Comparison of ENCODE assay signal across 8 cellular contexts in the genomic region with DNA sequence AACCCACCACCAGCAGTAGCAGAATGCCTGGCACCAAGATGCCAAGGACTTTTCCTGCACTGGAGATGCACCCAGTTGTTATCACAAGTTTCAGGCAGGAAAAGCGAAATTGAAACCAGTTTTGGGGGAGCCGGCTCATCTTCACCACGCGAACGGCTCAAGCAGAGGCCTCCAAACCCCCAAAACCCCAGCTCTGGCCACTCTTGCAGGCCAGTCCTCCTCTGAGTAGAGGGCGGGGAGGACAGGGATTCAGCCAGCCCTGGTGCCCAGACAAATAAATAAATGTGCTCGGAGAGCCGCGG. TPM values are rescaled to one million over a fixed set of nuclear protein-coding genes. Genes with fewer than 3 reads are reported as not detected.
A peak's percentile ranks its signal among the peaks of the same experiment; 100 is the strongest.
DNase-seq lines count a peak whose midpoint lies in the region; ATAC-seq and TF ChIP-seq lines count a peak whose summit lies in the region.

No MANE protein-coding gene starts in this region.

- H3K27ac Mint-ChIP-seq in activated CD4-positive, alpha-beta memory T cell treated with anti-CD3 and anti-CD28 coated beads, Interleukin-2, amount 10 ng/mL, durations not matched to agents 7 days and 5 days: peak overlapping the region; percentile 87
- H3K27ac Mint-ChIP-seq in glutamatergic neuron (ENCODE audit: unreplicated experiment) (peak overlapping the region; percentile 76), progenitor cell of endocrine pancreas (peak overlapping the region; percentile 37)

- TF ChIP-seq CTCF in glutamatergic neuron (IDR thresholded peaks at IDR 0.05; ENCODE audit: partially characterized antibody, unreplicated experiment): no peak
- no peak for TF ChIP-seq CTCF in progenitor cell of endocrine pancreas (IDR thresholded peaks at IDR 0.05; ENCODE audit: unreplicated experiment)

- H3K9me3 Mint-ChIP-seq in activated CD4-positive, alpha-beta memory T cell treated with anti-CD3 and anti-CD28 coated beads, Interleukin-2, amount 10 ng/mL, durations not matched to agents 7 days and 5 days: no peaks in the 10 kb centered on the region
- peaks cover 6% of the 10 kb centered on the region for H3K9me3 Mint-ChIP-seq in glutamatergic neuron (ENCODE audit: unreplicated experiment)
- no peaks in the 10 kb centered on the region for H3K9me3 Mint-ChIP-seq in progenitor cell of endocrine pancreas (ENCODE audit: low read depth)

- DNase-seq in activated gamma-delta T cell treated with Interleukin-2 at 50 U/mL for 16 hours: peak; percentile 13
- no peak for DNase-seq in activated gamma-delta T cell (lab: John Stamatoyannopoulos, UW)
- peak; percentile 54 for DNase-seq in activated CD4-positive, alpha-beta memory T cell treated with anti-CD3 and anti-CD28 coated beads, Interleukin-2, amount 10 ng/mL, durations not matched to agents 7 days and 5 days
- DNase-seq in glutamatergic neuron: no peak
- no peak for DNase-seq in progenitor cell of endocrine pancreas (ENCODE audit: low spot score, unreplicated experiment)
- DNase-seq in mesenteric fat pad (ENCODE audit: low spot score): no peak
- no peak for DNase-seq in HuH-7.5 (ENCODE audit: low spot score)

- peaks cover 35% of the 10 kb centered on the region for H3K4me1 Mint-ChIP-seq in activated CD4-positive, alpha-beta memory T cell treated with anti-CD3 and anti-CD28 coated beads, Interleukin-2, amount 10 ng/mL, durations not matched to agents 7 days and 5 days
- H3K4me1 Mint-ChIP-seq in glutamatergic neuron (ENCODE audit: low read depth, unreplicated experiment) (peaks cover 21% of the 10 kb centered on the region), progenitor cell of endocrine pancreas (ENCODE audit: low read depth) (peaks cover 24% of the 10 kb centered on the region)

- POLR2A ChIA-PET in activated CD4-positive, alpha-beta memory T cell treated with anti-CD3 and anti-CD28 coated beads, Interleukin-2, amount 10 ng/mL, durations not matched to agents 7 days and 5 days (lab: Charles Lee): interaction anchor here (1.2 to 2.2 kb wide), 9 partner anchors 36 to 1011 kb away, joined by 3 to 15 read pairs (median 5); partner anchors contain the start of genes CLP1, SLC43A1, TIMM10 and YPEL4

- peaks cover 38% of the 10 kb centered on the region for H3K36me3 Mint-ChIP-seq in activated CD4-positive, alpha-beta memory T cell treated with anti-CD3 and anti-CD28 coated beads, Interleukin-2, amount 10 ng/mL, durations not matched to agents 7 days and 5 days (ENCODE audit: low read depth)
- H3K36me3 Mint-ChIP-seq in glutamatergic neuron (ENCODE audit: unreplicated experiment): no peaks in the 10 kb centered on the region
- H3K36me3 Mint-ChIP-seq in progenitor cell of endocrine pancreas (ENCODE audit: insufficient read depth): no peaks in the 10 kb centered on the region

- CTCF ChIA-PET in activated CD4-positive, alpha-beta memory T cell treated with anti-CD3 and anti-CD28 coated beads, Interleukin-2, amount 10 ng/mL, durations not matched to agents 7 days and 5 days (lab: Charles Lee): interaction anchor here (0.7 to 7.4 kb wide), 11 partner anchors 13 to 234 kb away, joined by 3 to 206 read pairs (median 5); no protein-coding TSS in a partner anchor

- peak overlapping the region; percentile 99 for H3K4me3 Mint-ChIP-seq in activated CD4-positive, alpha-beta memory T cell treated with anti-CD3 and anti-CD28 coated beads, Interleukin-2, amount 10 ng/mL, durations not matched to agents 7 days and 5 days
- H3K4me3 Mint-ChIP-seq in glutamatergic neuron (ENCODE audit: unreplicated experiment): peak overlapping the region; percentile 89
- peak overlapping the region; percentile 95 for H3K4me3 Mint-ChIP-seq in progenitor cell of endocrine pancreas (ENCODE audit: low read depth)

- peak; percentile 1 for ATAC-seq in HG03354 (IDR thresholded peaks at IDR 0.05; ENCODE audit: poor library complexity, severe bottlenecking, unreplicated experiment)

- no peaks in the 10 kb centered on the region for H3K27me3 Mint-ChIP-seq in activated CD4-positive, alpha-beta memory T cell treated with anti-CD3 and anti-CD28 coated beads, Interleukin-2, amount 10 ng/mL, durations not matched to agents 7 days and 5 days
- H3K27me3 Mint-ChIP-seq in glutamatergic neuron (ENCODE audit: unreplicated experiment): peaks cover 4% of the 10 kb centered on the region
- H3K27me3 Mint-ChIP-seq in progenitor cell of endocrine pancreas: no peaks in the 10 kb centered on the region

RNA-seq across cellular contexts. Expression of gene UBE2L6, which starts 0.3 kb away (rescaled TPM):
- 100 to 1,000 TPM; 281 to 285 TPM for total RNA-seq in activated CD4-positive, alpha-beta memory T cell treated with anti-CD3 and anti-CD28 coated beads, Interleukin-2, amount 10 ng/mL, durations not matched to agents 7 days and 5 days
- total RNA-seq in glutamatergic neuron (ENCODE audit: unreplicated experiment) (199 TPM), progenitor cell of endocrine pancreas (30.6 and 34.3 TPM in 2 replicates), mesenteric fat pad (51.9 TPM)

RNA-seq across cellular contexts. Expression of gene SMTNL1, which starts 29.8 kb away (rescaled TPM):
- total RNA-seq in activated CD4-positive, alpha-beta memory T cell treated with anti-CD3 and anti-CD28 coated beads, Interleukin-2, amount 10 ng/mL, durations not matched to agents 7 days and 5 days: not detected
- total RNA-seq in glutamatergic neuron (ENCODE audit: unreplicated experiment): not detected
- total RNA-seq in progenitor cell of endocrine pancreas: not detected in 2 replicates
- not detected for total RNA-seq in mesenteric fat pad

RNA-seq across cellular contexts. Expression of gene SERPING1, which starts 30.3 kb away (rescaled TPM):
- under 1 TPM; 0.55 to 0.93 TPM for total RNA-seq in activated CD4-positive, alpha-beta memory T cell treated with anti-CD3 and anti-CD28 coated beads, Interleukin-2, amount 10 ng/mL, durations not matched to agents 7 days and 5 days
- 46.1 TPM for total RNA-seq in glutamatergic neuron (ENCODE audit: unreplicated experiment)
- total RNA-seq in progenitor cell of endocrine pancreas: 190 and 196 TPM in 2 replicates
- 516 TPM for total RNA-seq in mesenteric fat pad

RNA-seq across cellular contexts. Expression of gene TIMM10, which starts 36.6 kb away (rescaled TPM):
- 10 to 100 TPM; 82.4 to 86.1 TPM for total RNA-seq in activated CD4-positive, alpha-beta memory T cell treated with anti-CD3 and anti-CD28 coated beads, Interleukin-2, amount 10 ng/mL, durations not matched to agents 7 days and 5 days
- total RNA-seq in glutamatergic neuron (ENCODE audit: unreplicated experiment): 51.2 TPM
- total RNA-seq in progenitor cell of endocrine pancreas: 63.4 and 63.5 TPM in 2 replicates
- total RNA-seq in mesenteric fat pad: 48.0 TPM

RNA-seq across cellular contexts. Expression of gene SLC43A1, which starts 51.7 kb away (rescaled TPM):
- 10 to 100 TPM; 29.9 to 31.7 TPM for total RNA-seq in activated CD4-positive, alpha-beta memory T cell treated with anti-CD3 and anti-CD28 coated beads, Interleukin-2, amount 10 ng/mL, durations not matched to agents 7 days and 5 days
- total RNA-seq in glutamatergic neuron (ENCODE audit: unreplicated experiment) (5.2 TPM), progenitor cell of endocrine pancreas (46.9 and 48.5 TPM in 2 replicates), mesenteric fat pad (8.4 TPM)

Comparison
In these comparisons a context has a peak if more than half of its experiments do, and no peak if none do; other contexts are left out.
1. DNase-seq: peak in activated gamma-delta T cell treated with Interleukin-2 at 50 U/mL for 16 hours (single experiment) and activated CD4-positive, alpha-beta memory T cell treated with anti-CD3 and anti-CD28 coated beads, Interleukin-2, amount 10 ng/mL, durations not matched to agents 7 days and 5 days (single experiment); none in activated gamma-delta T cell (single experiment), glutamatergic neuron (single experiment), progenitor cell of endocrine pancreas (single experiment), mesenteric fat pad (single experiment) and HuH-7.5 (single experiment).
2. H3K27ac Mint-ChIP-seq: peak in every context shown above with its lines; median percentile 87 in activated CD4-positive, alpha-beta memory T cell treated with anti-CD3 and anti-CD28 coated beads, Interleukin-2, amount 10 ng/mL, durations not matched to agents 7 days and 5 days; 76 in glutamatergic neuron; 37 in progenitor cell of endocrine pancreas.
3. RNA of gene SERPING1, which starts 30.3 kb away (total RNA-seq): 516 TPM in mesenteric fat pad (single experiment), 190 to 196 TPM in progenitor cell of endocrine pancreas and 46.1 TPM in glutamatergic neuron (single experiment); 0.55 to 0.93 TPM in activated CD4-positive, alpha-beta memory T cell treated with anti-CD3 and anti-CD28 coated beads, Interleukin-2, amount 10 ng/mL, durations not matched to agents 7 days and 5 days; every median in the first group is over 10 times any median in the second.
4. Peak in every context shown above with its lines, with median percentiles within 50 percentile points of each other: H3K4me3 Mint-ChIP-seq.